ENCODE assay signal across 9 cellular contexts in the genomic region with DNA sequence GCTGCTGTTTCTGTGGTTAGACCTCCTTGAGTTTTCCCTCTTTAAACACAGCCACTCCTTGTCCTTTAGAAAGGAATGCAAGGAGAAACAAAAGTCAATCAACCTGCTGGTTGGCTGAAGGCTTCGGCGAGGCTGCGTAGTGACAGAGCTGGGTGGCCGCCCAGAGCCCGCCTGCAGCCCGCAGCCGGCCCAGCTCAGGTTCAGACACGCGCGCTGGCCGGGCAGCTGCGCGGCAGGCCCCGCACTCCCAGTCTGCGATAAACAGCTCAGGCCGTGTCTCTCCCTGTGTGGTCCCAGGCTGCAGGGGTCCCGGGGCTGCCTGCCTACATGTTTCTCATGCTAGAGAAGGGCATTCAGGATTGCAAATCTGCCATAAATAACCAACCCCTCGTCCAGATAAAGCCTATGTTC.
DNase-seq lines count a peak whose midpoint lies in the region; ATAC-seq and TF ChIP-seq lines count a peak whose summit lies in the region.
"Had no signal": no experiment of that assay in that cellular context is flagged by ENCODE, and none has a peak within 500 bp of the region (broad histone marks: within the 10 kb centered on the region; RNA-seq: fewer than 3 reads in every experiment).

No MANE protein-coding gene starts in this region.

- H3K36me3 Mint-ChIP-seq in MCF 10A (ENCODE audit: insufficient read depth, unreplicated experiment): no peaks in the 10 kb centered on the region

- POLR2A ChIA-PET in MCF 10A (lab: Yijun Ruan, JAX): no interaction called here

- no peak for TF ChIP-seq CTCF in transverse colon (IDR thresholded peaks at IDR 0.05)
- TF ChIP-seq CTCF in MCF 10A (IDR thresholded peaks at IDR 0.05; ENCODE audit: unreplicated experiment): no peak

- ATAC-seq in esophagus mucosa (peak; percentile 84), HG02798 (IDR thresholded peaks at IDR 0.05; ENCODE audit: poor library complexity, unreplicated experiment) (no peak), HG03196 (IDR thresholded peaks at IDR 0.05; ENCODE audit: unreplicated experiment) (no peak)

- H3K9me3 ChIP-seq in NT2/D1 (ENCODE audit: insufficient read depth, low read length) (peaks cover 58% of the 10 kb centered on the region), transverse colon (peaks cover 0 to 6% of the 10 kb centered on the region in 2 donors)

- H3K4me1 ChIP-seq in NT2/D1 (ENCODE audit: insufficient read depth, insufficient read length): peaks cover 10% of the 10 kb centered on the region
- peaks cover 3 to 21% (median 19%) of the 10 kb centered on the region in 4 donors for H3K4me1 ChIP-seq in transverse colon

- no peaks in the 10 kb centered on the region for H3K4me1 Mint-ChIP-seq in MCF 10A (ENCODE audit: insufficient read depth, unreplicated experiment)

- intact Hi-C loops in transverse colon (cut with DNase I; ENCODE audit: low total_unique reads): no loop called here
- intact Hi-C loops in MCF 10A (cut with micrococcal nuclease): no loop called here

- no peak overlapping the region for H3K4me3 ChIP-seq in NT2/D1 (ENCODE audit: insufficient read length, low read depth)
- peak overlapping the region in 2 of 4 donors; percentile 20 to 22 for H3K4me3 ChIP-seq in transverse colon

- H3K9ac ChIP-seq in NT2/D1 (ENCODE audit: insufficient read length, low read depth): peak overlapping the region; percentile 37

- TF ChIP-seq POLR2A in transverse colon (IDR thresholded peaks at IDR 0.05): peak; percentile 81

- DNase-seq in NT2/D1 (ENCODE audit: low read depth, low spot score) (no peak), mucosa of gallbladder (ENCODE audit: low spot score) (peak; percentile 53), transverse colon (peak; percentile 75), MCF 10A (ENCODE audit: unreplicated experiment) (no peak)
- DNase-seq: DND-41; stimulated activated CD4-positive, alpha-beta T cell treated with anti-CD3 and anti-CD28 coated beads, Interleukin-12 subunit alpha, Interleukin-12 subunit beta, amount 100 ng/mL, for 4 hours had no signal

- peaks cover 9% of the 10 kb centered on the region for H3K9me3 Mint-ChIP-seq in MCF 10A (ENCODE audit: unreplicated experiment)

- H3K27ac ChIP-seq in transverse colon: peak overlapping the region; percentile 75 to 90 (median 86)

- in situ Hi-C loops in transverse colon (cut with MboI; ENCODE audit: low pct_ligation_motif_present in 1 of 4, low pct_unique_long_range_greater_than_20kb in 1 of 4, low sequenced_read_pairs in 3 of 4): no loop called here

- H3K36me3 ChIP-seq in NT2/D1 (ENCODE audit: insufficient read depth, insufficient read length, low read length) (no peaks in the 10 kb centered on the region), transverse colon (no peaks in the 10 kb centered on the region)

- 0 to 20% methylated on average over 1 to 14 of the region's 18 CpGs for WGBS in transverse colon (ENCODE audit: low coverage in 1 of 2), 2 donors

- H3K27ac Mint-ChIP-seq in MCF 10A (ENCODE audit: low read depth, unreplicated experiment): no peak overlapping the region

- TF ChIP-seq EP300 in transverse colon (IDR thresholded peaks at IDR 0.05; ENCODE audit: low read depth): no peak

- no peak overlapping the region for H3K4me3 Mint-ChIP-seq in MCF 10A (ENCODE audit: unreplicated experiment)

- no TSS peak for BruUV-seq in MCF 10A (replicated peaks; lab: Mats Ljungman, UMichigan)

- peaks cover 16% of the 10 kb centered on the region for H3K27me3 ChIP-seq in NT2/D1 (ENCODE audit: insufficient read depth, insufficient read length)
- no peaks in the 10 kb centered on the region for H3K27me3 ChIP-seq in transverse colon

- peaks cover 27% of the 10 kb centered on the region for H3K27me3 Mint-ChIP-seq in MCF 10A (ENCODE audit: insufficient read depth, unreplicated experiment)

- CTCF ChIA-PET in MCF 10A (lab: Yijun Ruan, JAX): no interaction called here

Comparison
In these comparisons a context has a peak if more than half of its experiments do, and no peak if none do; other contexts are left out.
1. DNase-seq: peak in mucosa of gallbladder (single experiment) and transverse colon (single experiment); none in NT2/D1 (single experiment) and MCF 10A (single experiment).